25 cellular contexts compared by ENCODE assay signal in genomic region chr12:119589634-119590033, GRCh38. TPM values are rescaled to one million over a fixed set of nuclear protein-coding genes. Genes with fewer than 3 reads are reported as not detected.
"Had no signal": no experiment of that assay in that cellular context is flagged by ENCODE, and none has a peak within 500 bp of the region (broad histone marks: within the 10 kb centered on the region; RNA-seq: fewer than 3 reads in every experiment).

No MANE protein-coding gene starts in this region.

- H3K36me3 ChIP-seq: colonic mucosa, esophagus squamous epithelium, prostate gland, right atrium auricular region, sigmoid colon, suprapubic skin, transverse colon, upper lobe of right lung, uterus had no signal

- H3K4me3 Mint-ChIP-seq: memory B cell; natural killer cell; stimulated activated naive CD8-positive, alpha-beta T cell treated with anti-CD3 and anti-CD28 coated beads, Interleukin-15, amount 100 ng/mL, for 72 hours had no signal

- H3K9me3 ChIP-seq: colonic mucosa, esophagus squamous epithelium, prostate gland, right atrium auricular region, sigmoid colon, suprapubic skin, transverse colon, upper lobe of right lung, uterus had no signal

- H3K4me1 ChIP-seq: colonic mucosa, prostate gland, sigmoid colon, transverse colon, uterus had no signal

- H3K27ac Mint-ChIP-seq: memory B cell; natural killer cell; stimulated activated naive CD8-positive, alpha-beta T cell treated with anti-CD3 and anti-CD28 coated beads, Interleukin-15, amount 100 ng/mL, for 72 hours had no signal

- H3K4me3 ChIP-seq: colonic mucosa, esophagus squamous epithelium, lung, prostate gland, right atrium auricular region, sigmoid colon, suprapubic skin, transverse colon, upper lobe of right lung, uterus had no signal

- H3K27me3 ChIP-seq: right atrium auricular region had no signal

- H3K27ac ChIP-seq: colonic mucosa, esophagus squamous epithelium, prostate gland, right atrium auricular region, sigmoid colon, suprapubic skin, transverse colon, upper lobe of right lung, uterus had no signal

- H3K9me3 Mint-ChIP-seq: memory B cell; natural killer cell; stimulated activated naive CD8-positive, alpha-beta T cell treated with anti-CD3 and anti-CD28 coated beads, Interleukin-15, amount 100 ng/mL, for 72 hours had no signal

- H3K36me3 Mint-ChIP-seq: memory B cell, natural killer cell had no signal

- DNase-seq: colonic mucosa; effector memory CD4-positive, alpha-beta T cell; esophagus squamous epithelium; head of caudate nucleus; natural killer cell; sigmoid colon; small intestine; stimulated activated CD4-positive, alpha-beta T cell treated with anti-CD3 and anti-CD28 coated beads, Interleukin-15, amount 100 ng/mL, for 24 hours; stimulated activated CD4-positive, alpha-beta T cell treated with anti-CD3 and anti-CD28 coated beads, Interleukin-2, amount 100 ng/mL, for 48 hours; stimulated activated naive CD4-positive, alpha-beta T cell; stimulated activated naive CD8-positive, alpha-beta T cell treated with anti-CD3 and anti-CD28 coated beads, Interleukin-15, amount 100 ng/mL, for 72 hours; transverse colon; upper lobe of right lung; uterus had no signal

RNA-seq across cellular contexts. Expression of gene TMEM233, which starts 3.9 kb away (rescaled TPM):
- total RNA-seq: chondrocyte, endothelial cell of umbilical vein, fibroblast of villous mesenchyme, mononuclear cell, natural killer cell, sigmoid colon had no signal
- polyA plus RNA-seq: keratinocyte, neural cell had no signal
